9 cellular contexts compared by ENCODE assay signal in the genomic region with DNA sequence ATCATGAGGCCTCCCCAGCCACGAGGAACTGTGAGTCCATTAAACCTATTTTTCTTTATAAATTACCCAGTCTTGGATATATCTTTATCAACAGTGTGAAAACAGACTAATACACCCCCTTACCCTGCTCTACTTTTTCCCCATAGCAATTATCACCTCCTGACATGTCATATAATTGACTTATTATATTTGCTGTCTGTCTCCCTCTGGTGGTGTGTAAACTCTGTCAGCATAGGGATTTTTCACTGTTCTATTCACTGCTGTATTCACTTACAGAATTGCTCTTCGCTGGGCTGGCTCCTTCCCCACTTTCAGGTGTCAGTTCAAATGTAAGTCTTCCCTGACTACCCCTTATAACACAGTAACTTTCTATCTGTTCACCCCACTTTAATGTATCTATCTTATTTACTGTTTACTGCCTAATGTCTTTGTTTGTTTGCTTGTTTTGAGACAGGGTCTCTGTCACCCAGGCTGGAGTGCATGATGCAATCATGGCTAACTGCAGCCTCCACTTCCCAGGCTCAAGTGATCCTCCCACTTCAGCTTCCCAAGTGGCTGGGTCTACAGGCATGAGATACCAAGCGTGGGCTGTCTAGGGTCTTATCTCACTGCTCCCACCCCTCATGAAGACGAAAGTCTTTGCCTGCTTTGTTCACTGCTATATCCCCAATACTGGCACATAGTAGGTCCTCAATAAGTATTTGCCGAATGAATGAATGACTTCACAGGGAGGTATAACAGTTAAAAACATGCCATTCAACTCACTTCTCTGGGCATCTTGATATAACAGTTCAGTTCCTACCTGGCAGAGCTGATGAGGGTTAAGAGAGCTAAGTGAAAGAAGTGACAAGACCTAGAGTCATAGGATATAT. TPM values are rescaled to one million over a fixed set of nuclear protein-coding genes. Genes with fewer than 3 reads are reported as not detected.
DNase-seq lines count a peak whose midpoint lies in the region; ATAC-seq and TF ChIP-seq lines count a peak whose summit lies in the region.
"Had no signal": no experiment of that assay in that cellular context is flagged by ENCODE, and none has a peak within 500 bp of the region (broad histone marks: within the 10 kb centered on the region; RNA-seq: fewer than 3 reads in every experiment).

No MANE protein-coding gene starts in this region.

- H3K9me3 ChIP-seq in CD4-positive, alpha-beta T cell (ENCODE audit: control insufficient read depth, low read length): no peaks in the 10 kb centered on the region
- peaks cover 5 to 12% of the 10 kb centered on the region in 2 donors for H3K9me3 ChIP-seq in ascending aorta

- no peak for DNase-seq in CD4-positive, alpha-beta T cell
- DNase-seq in HFF-Myc (ENCODE audit: extremely low read depth, low read depth) (no peak), WTC11 (ENCODE audit: low spot score) (no peak), left colon (no peak), nucleus accumbens (lab: John Stamatoyannopoulos, UW) (no peak), ascending aorta (ENCODE audit: low spot score in 2 of 2) (no peak), NCI-H2081 treated with DMSO at 0.1 percent for 48 hours (lab: John Stamatoyannopoulos, UW) (no peak), NCI-H1048 (lab: John Stamatoyannopoulos, UW) (no peak)

- intact Hi-C loops in CD4-positive, alpha-beta T cell (cut with DNase I, micrococcal nuclease): loop anchor here (2.0 to 5.0 kb wide), 2 partner anchors 64 to 530 kb away; no protein-coding TSS in a partner anchor
- intact Hi-C loops in left colon (cut with DNase I, micrococcal nuclease): no loop called here
- intact Hi-C loops in ascending aorta (cut with DNase I): no loop called here

- CTCF ChIA-PET in CD4-positive, alpha-beta T cell (lab: Charles Lee): interaction anchor here (0.9 to 3.3 kb wide), 2 partner anchors 64 kb away, joined by 5 to 38 read pairs; no protein-coding TSS in a partner anchor
- CTCF ChIA-PET in WTC11 (lab: Charles Lee): interaction anchor here (0.9 to 3.5 kb wide), 3 partner anchors 28 to 105 kb away, joined by 3 to 74 read pairs (median 18); no protein-coding TSS in a partner anchor

- no peaks in the 10 kb centered on the region for H3K27me3 ChIP-seq in CD4-positive, alpha-beta T cell (ENCODE audit: control insufficient read depth, insufficient read depth, low read length)
- H3K27me3 ChIP-seq in ascending aorta: no peaks in the 10 kb centered on the region

- H3K4me3 Mint-ChIP-seq in CD4-positive, alpha-beta T cell: no peak overlapping the region
- no peak overlapping the region for H3K4me3 Mint-ChIP-seq in WTC11
- H3K4me3 Mint-ChIP-seq: central memory CD8-positive, alpha-beta T cell had no signal

- peak; percentile 44 for TF ChIP-seq CTCF in CD4-positive, alpha-beta T cell (IDR thresholded peaks at IDR 0.05)
- peak; percentile 22 for TF ChIP-seq CTCF in HFF-Myc (IDR thresholded peaks at IDR 0.05; ENCODE audit: low read depth, low read length, missing control alignments)
- no peak for TF ChIP-seq CTCF in WTC11 (IDR thresholded peaks at IDR 0.05)
- no peak for TF ChIP-seq CTCF in ascending aorta (IDR thresholded peaks at IDR 0.05)

- H3K27me3 Mint-ChIP-seq in CD4-positive, alpha-beta T cell: no peaks in the 10 kb centered on the region
- H3K27me3 Mint-ChIP-seq in WTC11 (ENCODE audit: low read depth): peaks cover 3% of the 10 kb centered on the region
- H3K27me3 Mint-ChIP-seq: central memory CD8-positive, alpha-beta T cell had no signal

- POLR2A ChIA-PET in CD4-positive, alpha-beta T cell (lab: Charles Lee): no interaction called here
- POLR2A ChIA-PET in WTC11 (lab: Charles Lee): no interaction called here

- no peaks in the 10 kb centered on the region for H3K36me3 ChIP-seq in ascending aorta

- H3K27ac ChIP-seq in CD4-positive, alpha-beta T cell (ENCODE audit: low read depth, low read length): no peak overlapping the region
- no peak overlapping the region for H3K27ac ChIP-seq in ascending aorta

- H3K4me1 Mint-ChIP-seq in CD4-positive, alpha-beta T cell (ENCODE audit: low read depth): peaks cover 4% of the 10 kb centered on the region
- peaks cover 11% of the 10 kb centered on the region for H3K4me1 Mint-ChIP-seq in WTC11

- H3K36me3 Mint-ChIP-seq in CD4-positive, alpha-beta T cell (ENCODE audit: low read depth): peaks cover 8% of the 10 kb centered on the region
- peaks cover 12% of the 10 kb centered on the region for H3K36me3 Mint-ChIP-seq in WTC11

- H3K4me3 ChIP-seq in HFF-Myc (replicated peaks; ENCODE audit: low read depth, low read length): no peak overlapping the region
- no peak overlapping the region for H3K4me3 ChIP-seq in ascending aorta

- peaks cover 5% of the 10 kb centered on the region for H3K9me3 Mint-ChIP-seq in CD4-positive, alpha-beta T cell
- H3K9me3 Mint-ChIP-seq in WTC11: peaks cover 12% of the 10 kb centered on the region
- H3K9me3 Mint-ChIP-seq: central memory CD8-positive, alpha-beta T cell had no signal

- H3K4me1 ChIP-seq in ascending aorta: no peaks in the 10 kb centered on the region

- no peak for ATAC-seq in CD4-positive, alpha-beta T cell (ENCODE audit: poor library complexity)
- ATAC-seq in WTC11 (no peak), left colon (peak; percentile 39)

- H3K27ac Mint-ChIP-seq in CD4-positive, alpha-beta T cell: no peak overlapping the region
- H3K27ac Mint-ChIP-seq in WTC11: no peak overlapping the region

TF ChIP-seq in WTC11, 78 proteins besides CTCF, POLR2A, EP300 and RAD21:
- TF ChIP-seq RORB (CRISPR knock-in tag; IDR thresholded peaks at IDR 0.05) (no peak), GABPB1 (CRISPR knock-in tag; IDR thresholded peaks at IDR 0.05) (peak; percentile 58; the same call in 1 of the 2 replicates), GTF2I (CRISPR knock-in tag; conservative IDR thresholded peaks at IDR 0.05) (no peak), ZNF396 (CRISPR knock-in tag; IDR thresholded peaks at IDR 0.05; ENCODE audit: borderline replicate concordance) (no peak)

RNA-seq across cellular contexts. Expression of a gene that starts 52.4 kb away (rescaled TPM):
- total RNA-seq in CD4-positive, alpha-beta T cell: under 1 TPM; 0.22 to 0.74 TPM
- total RNA-seq in WTC11 (2021): 128 to 142 TPM (median 136 TPM) in 3 replicates
- under 1 TPM; 0.81 to 0.89 TPM for total RNA-seq in left colon
- total RNA-seq in ascending aorta: not detected

RNA-seq across cellular contexts. Expression of a gene that starts 53.6 kb away (rescaled TPM):
- 10 to 100 TPM; 23.3 to 24.3 TPM for total RNA-seq in CD4-positive, alpha-beta T cell
- total RNA-seq in WTC11 (2021) (21.7 to 24.9 TPM (median 22.6 TPM) in 3 replicates), left colon (1 to 10 TPM; 8.4 to 9.0 TPM), ascending aorta (11.8 TPM)

Comparison
In these comparisons a context has a peak if more than half of its experiments do, and no peak if none do; other contexts are left out.
1. CTCF ChIP-seq: peak in CD4-positive, alpha-beta T cell (single experiment) and HFF-Myc (single experiment); none in WTC11 (single experiment) and ascending aorta (0 of 3).
2. RNA of a gene that starts 52.4 kb away (total RNA-seq): 128 to 142 TPM in WTC11; 0.81 to 0.89 TPM in left colon, 0.22 to 0.74 TPM in CD4-positive, alpha-beta T cell and not detected in ascending aorta (single experiment); every median in the first group is over 10 times any median in the second.
3. intact Hi-C loops: an anchor here in CD4-positive, alpha-beta T cell (2.0 to 5.0 kb wide); none called in left colon and ascending aorta.